Comparison of ENCODE assay signal across 12 cellular contexts in genomic region chr16:71441348-71441781, GRCh38. TPM values are rescaled to one million over a fixed set of nuclear protein-coding genes. Genes with fewer than 3 reads are reported as not detected.
DNase-seq lines count a peak whose midpoint lies in the region; ATAC-seq and TF ChIP-seq lines count a peak whose summit lies in the region.
"Had no signal": no experiment of that assay in that cellular context is flagged by ENCODE, and none has a peak within 500 bp of the region (broad histone marks: within the 10 kb centered on the region; RNA-seq: fewer than 3 reads in every experiment).

No MANE protein-coding gene starts in this region.

- TF ChIP-seq CTCF in GM13977 (IDR thresholded peaks at IDR 0.05; ENCODE audit: extremely low read depth, insufficient read depth, missing control alignments), result peak; percentile 53
- TF ChIP-seq CTCF in glutamatergic neuron (IDR thresholded peaks at IDR 0.05; ENCODE audit: partially characterized antibody, unreplicated experiment), result peak; percentile 27

- H3K27ac Mint-ChIP-seq in glutamatergic neuron (ENCODE audit: unreplicated experiment), result no peak overlapping the region
- H3K27ac Mint-ChIP-seq: activated T-helper 2 cell treated with anti-CD3 and anti-CD28 coated beads, Interferon-gamma antibody, Interleukin-2, Interleukin-4, amounts not matched to agents 10 μg/mL and 5 μg/mL and 100 μg/mL, durations not matched to agents 14 hours and 24 hours and 36 hours; effector memory CD8-positive, alpha-beta T cell had no signal

- peak; percentile 46 for DNase-seq in GM13977 (ENCODE audit: low spot score)
- DNase-seq in activated T-cell treated with anti-CD3 and anti-CD28 coated beads, Interleukin-2, amount 50 U/mL, for 1 hour, result peak; percentile 48
- DNase-seq in glutamatergic neuron, result peak; percentile 31
- peak; percentile 28 for DNase-seq in stimulated activated CD4-positive, alpha-beta T cell treated with anti-CD3 and anti-CD28 coated beads, Interleukin-4, amount 100 ng/mL, for 1 hour
- DNase-seq in hippocampal formation (lab: John Stamatoyannopoulos, UW), result no peak
- DNase-seq in DMS79 (lab: John Stamatoyannopoulos, UW), result no peak
- DNase-seq: kidney had no signal

- peaks cover 12% of the 10 kb centered on the region for H3K36me3 Mint-ChIP-seq in glutamatergic neuron (ENCODE audit: unreplicated experiment)

- in situ Hi-C loops in GM13977 (cut with MboI; ENCODE audit: low pct_unique_long_range_greater_than_20kb, low sequenced_read_pairs, unreplicated experiment), result no loop called here

- no peaks in the 10 kb centered on the region for H3K4me1 Mint-ChIP-seq in glutamatergic neuron (ENCODE audit: low read depth, unreplicated experiment)

- H3K9me3 Mint-ChIP-seq in glutamatergic neuron (ENCODE audit: unreplicated experiment), result peaks cover 16% of the 10 kb centered on the region

- H3K4me3 Mint-ChIP-seq in glutamatergic neuron (ENCODE audit: unreplicated experiment), result no peak overlapping the region
- H3K4me3 Mint-ChIP-seq: effector memory CD8-positive, alpha-beta T cell had no signal

- peaks cover 17% of the 10 kb centered on the region for H3K27me3 Mint-ChIP-seq in glutamatergic neuron (ENCODE audit: unreplicated experiment)

- ATAC-seq in GM18517 (IDR thresholded peaks at IDR 0.05; ENCODE audit: unreplicated experiment), result no peak
- ATAC-seq: effector memory CD8-positive, alpha-beta T cell had no signal

RNA-seq across cellular contexts. Expression of gene TLE7, which starts 0.5 kb away (rescaled TPM):
- total RNA-seq in glutamatergic neuron (ENCODE audit: unreplicated experiment), result not detected
- total RNA-seq: activated T-helper 2 cell treated with anti-CD3 and anti-CD28 coated beads, Interferon-gamma antibody, Interleukin-2, Interleukin-4, amounts not matched to agents 10 μg/mL and 5 μg/mL and 100 μg/mL, durations not matched to agents 14 hours and 24 hours and 36 hours; G401; kidney; subcutaneous adipose tissue had no signal

RNA-seq across cellular contexts. Expression of gene ZNF23, which starts 20.7 kb away (rescaled TPM):
- 17.3 TPM for total RNA-seq in glutamatergic neuron (ENCODE audit: unreplicated experiment)

RNA-seq across cellular contexts. Expression of gene ZNF19, which starts 47.8 kb away (rescaled TPM):
- total RNA-seq in glutamatergic neuron (ENCODE audit: unreplicated experiment), result 9.3 TPM

Comparison
In these comparisons a context has a peak if more than half of its experiments do, and no peak if none do; other contexts are left out.
1. DNase-seq: peak in GM13977 (single experiment), activated T-cell treated with anti-CD3 and anti-CD28 coated beads, Interleukin-2, amount 50 U/mL, for 1 hour (single experiment), glutamatergic neuron (single experiment) and stimulated activated CD4-positive, alpha-beta T cell treated with anti-CD3 and anti-CD28 coated beads, Interleukin-4, amount 100 ng/mL, for 1 hour (single experiment); none in hippocampal formation (0 of 2) and DMS79 (single experiment).